In the genomic region with DNA sequence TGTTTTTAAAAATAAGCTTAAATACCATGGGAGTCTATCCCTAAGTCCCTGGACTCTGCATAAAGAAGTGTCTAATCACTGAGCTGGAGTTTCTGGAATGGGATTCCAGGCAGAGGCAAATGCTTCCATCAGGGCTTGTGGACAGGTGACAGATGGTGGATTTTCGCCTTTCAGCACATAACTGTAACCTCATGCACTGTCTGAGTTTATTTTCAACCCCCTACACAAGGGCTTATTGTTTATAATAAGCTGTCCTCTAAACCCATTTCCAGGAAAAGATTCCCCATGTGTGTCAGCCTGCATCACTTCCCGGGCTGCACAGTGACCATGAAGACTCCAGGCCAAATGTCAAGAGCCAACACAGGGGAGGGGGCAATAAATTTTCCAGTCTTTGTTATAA, we compare ENCODE assay signal across 23 cellular contexts.
A peak's percentile ranks its signal among the peaks of the same experiment; 100 is the strongest.
DNase-seq lines count a peak whose midpoint lies in the region; ATAC-seq and TF ChIP-seq lines count a peak whose summit lies in the region.
"Had no signal": no experiment of that assay in that cellular context is flagged by ENCODE, and none has a peak within 500 bp of the region (broad histone marks: within the 10 kb centered on the region; RNA-seq: fewer than 3 reads in every experiment).

No MANE protein-coding gene starts in this region.

- H3K4me1 ChIP-seq in right atrium auricular region (peaks cover 0 to 8% of the 10 kb centered on the region in 2 donors), OCI-LY7 (ENCODE audit: insufficient read depth, low read length, poor library complexity, severe bottlenecking) (no peaks in the 10 kb centered on the region)
- H3K4me1 ChIP-seq: A549 had no signal

- ATAC-seq in Right ventricle myocardium superior (ENCODE audit: poor library complexity) = peak; percentile 81
- ATAC-seq: A549 had no signal

- intact Hi-C loops in Right ventricle myocardium superior (cut with DNase I) = loop anchor here (10.0 kb wide), 1 partner anchor 495 kb away; no protein-coding TSS in a partner anchor
- intact Hi-C loops in OCI-LY7 (cut with micrococcal nuclease; ENCODE audit: unreplicated experiment) = no loop called here

- CTCF ChIA-PET in OCI-LY7 (lab: Charles Lee; ENCODE audit: unreplicated experiment) = no interaction called here

- H3K9me2 ChIP-seq in OCI-LY7 (ENCODE audit: insufficient read depth, low read length) = no peaks in the 10 kb centered on the region

- no peak for DNase-seq in Right ventricle myocardium superior
- DNase-seq in right atrium auricular region (ENCODE audit: low spot score) = no peak
- peak; percentile 68 for DNase-seq in cerebellum (ENCODE audit: low spot score)
- peak; percentile 61 for DNase-seq in myocyte (ENCODE audit: low read depth)
- no peak for DNase-seq in stimulated activated naive CD4-positive, alpha-beta T cell (lab: John Stamatoyannopoulos, UW)
- DNase-seq in NCI-H510A treated with DMSO at 0.1 percent for 48 hours (lab: John Stamatoyannopoulos, UW) = no peak
- DNase-seq in OCI-LY7 (ENCODE audit: low spot score) = no peak
- no peak for DNase-seq in stimulated activated CD4-positive, alpha-beta T cell treated with anti-CD3 and anti-CD28 coated beads, Interleukin-2, amount 100 ng/mL, for 48 hours
- DNase-seq: activated naive CD4-positive, alpha-beta T cell; activated T-cell treated with anti-CD3 and anti-CD28 coated beads, Interleukin-2, amount 50 U/mL, for 1 hour; amygdala; Kasumi-1; NCI-H1048; NCI-H2029; NCI-H526; psoas muscle; small intestine; stimulated activated naive CD4-positive, alpha-beta T cell treated with Interleukin-2 at 50 U/mL for 16 hours; thyroid gland had no signal

- POLR2A ChIA-PET in OCI-LY7 (lab: Charles Lee) = no interaction called here

- TF ChIP-seq CTCF in right atrium auricular region (IDR thresholded peaks at IDR 0.05) (no peak), OCI-LY7 (conservative IDR thresholded peaks at IDR 0.05; ENCODE audit: low read length) (no peak)

- H3K27me3 ChIP-seq in right atrium auricular region = no peaks in the 10 kb centered on the region
- H3K27me3 ChIP-seq: hepatocyte, neutrophil, thyroid gland had no signal

- BruUV-seq in OCI-LY7 (replicated peaks; lab: Mats Ljungman, UMichigan) = no TSS peak

- H2AFZ ChIP-seq in OCI-LY7 (ENCODE audit: low read length) = no peak overlapping the region
- H2AFZ ChIP-seq: hepatocyte had no signal

- H3K27ac ChIP-seq in right atrium auricular region (no peak overlapping the region), OCI-LY7 (ENCODE audit: low read depth, low read length, poor library complexity, severe bottlenecking) (no peak overlapping the region)
- H3K27ac ChIP-seq: A549, hepatocyte, neutrophil, psoas muscle, thyroid gland had no signal

- no peaks in the 10 kb centered on the region for H3K79me2 ChIP-seq in OCI-LY7 (ENCODE audit: insufficient read depth, low read depth, low read length)
- H3K79me2 ChIP-seq: hepatocyte had no signal

- H3K9me3 ChIP-seq in right atrium auricular region (no peaks in the 10 kb centered on the region), OCI-LY7 (ENCODE audit: low read length) (no peaks in the 10 kb centered on the region)
- H3K9me3 ChIP-seq: A549, neutrophil, psoas muscle, thyroid gland had no signal

- no peak overlapping the region for H3K4me2 ChIP-seq in OCI-LY7 (ENCODE audit: low read length)
- H3K4me2 ChIP-seq: A549, hepatocyte had no signal

- H4K20me1 ChIP-seq in OCI-LY7 (ENCODE audit: insufficient read depth, low read length) = no peaks in the 10 kb centered on the region

- H3K36me3 ChIP-seq in right atrium auricular region (no peaks in the 10 kb centered on the region), OCI-LY7 (ENCODE audit: insufficient read depth, low read length) (no peaks in the 10 kb centered on the region)
- H3K36me3 ChIP-seq: neutrophil, thyroid gland had no signal

- H3K4me3 ChIP-seq in right atrium auricular region (no peak overlapping the region), OCI-LY7 (ENCODE audit: low read depth, low read length, poor library complexity, severe bottlenecking) (no peak overlapping the region)
- H3K4me3 ChIP-seq: A549, hepatocyte, lung, psoas muscle, thyroid gland had no signal

Comparison
In these comparisons a context has a peak if more than half of its experiments do, and no peak if none do; other contexts are left out.
1. DNase-seq: peak in cerebellum (single experiment) and myocyte (single experiment); none in Right ventricle myocardium superior (single experiment), right atrium auricular region (single experiment), stimulated activated naive CD4-positive, alpha-beta T cell (0 of 6), NCI-H510A treated with DMSO at 0.1 percent for 48 hours (single experiment), OCI-LY7 (single experiment) and stimulated activated CD4-positive, alpha-beta T cell treated with anti-CD3 and anti-CD28 coated beads, Interleukin-2, amount 100 ng/mL, for 48 hours (0 of 2).